8 cellular contexts compared by ENCODE assay signal in the genomic region with DNA sequence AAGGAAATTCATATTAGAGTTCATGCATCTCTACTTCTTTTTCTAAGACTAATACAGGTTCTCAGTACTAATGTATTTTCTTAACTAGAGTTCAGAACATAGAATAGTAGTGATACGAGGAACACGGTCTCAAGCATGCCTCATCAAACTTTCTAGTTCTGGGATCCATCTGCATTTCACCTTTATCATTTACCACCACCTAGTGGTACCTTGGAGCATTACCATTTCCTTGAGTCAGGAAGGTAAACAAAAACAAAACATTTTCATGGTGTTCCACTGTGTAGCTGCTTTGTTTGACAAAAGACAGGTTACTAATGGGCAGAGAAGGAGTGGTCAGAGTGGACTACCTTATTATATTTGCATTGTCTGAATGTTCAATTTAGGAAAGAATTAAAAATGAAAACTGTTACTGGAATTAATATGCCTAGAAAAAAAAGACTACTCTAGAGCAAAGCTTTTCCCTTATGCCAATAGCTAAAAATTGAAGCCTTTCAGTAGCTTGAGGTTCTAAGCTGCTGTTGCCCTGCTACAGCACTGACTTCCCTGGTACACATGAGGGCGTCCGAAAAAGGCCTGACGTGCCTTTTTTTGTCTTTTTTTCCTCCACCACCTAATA. TPM values are rescaled to one million over a fixed set of nuclear protein-coding genes. Genes with fewer than 3 reads are reported as not detected.
DNase-seq lines count a peak whose midpoint lies in the region; ATAC-seq and TF ChIP-seq lines count a peak whose summit lies in the region.

No MANE protein-coding gene starts in this region.

- H3K4me3 ChIP-seq in AG10803 (ENCODE audit: low read length) (no peak overlapping the region), astrocyte of the cerebellum (ENCODE audit: low read depth, low read length) (no peak overlapping the region), spleen (no peak overlapping the region)

- TF ChIP-seq CTCF in AG10803 (conservative IDR thresholded peaks at IDR 0.05; ENCODE audit: low read length) (peak; percentile 91), GM13976 (IDR thresholded peaks at IDR 0.05; ENCODE audit: borderline replicate concordance, control extremely low read depth, extremely low read depth, insufficient read depth, missing control alignments) (peak; percentile 78), astrocyte of the cerebellum (IDR thresholded peaks at IDR 0.05; ENCODE audit: low read depth, low read length, missing control alignments) (peak; percentile 78), spleen (IDR thresholded peaks at IDR 0.05 in 8 of 11, conservative IDR thresholded peaks at IDR 0.05 in 3 of 11) (peak; percentile 73 to 95 (median 91))

- peaks cover 8 to 77% (median 17%) of the 10 kb centered on the region in 6 donors for H3K4me1 ChIP-seq in spleen

- no peaks in the 10 kb centered on the region for H3K9me3 ChIP-seq in spleen

- 59 to 70% (median 60%) methylated on average over 5 of the region's 5 CpGs for WGBS in spleen, 5 donors

- peak overlapping the region in 7 of 8 donors; percentile 10 to 79 (median 70) for H3K27ac ChIP-seq in spleen

- no peaks in the 10 kb centered on the region for H3K27me3 ChIP-seq in spleen (replicated peaks in 1 of 7)

- in situ Hi-C loops in GM13976 (cut with MboI; ENCODE audit: low sequenced_read_pairs, unreplicated experiment) (loop anchor here (5.0 to 10.0 kb wide), 3 partner anchors 92 to 318 kb away; no protein-coding TSS in a partner anchor), astrocyte of the cerebellum (cut with HindIII; ENCODE audit: low sequenced_read_pairs) (loop anchor here (10.0 kb wide), 1 partner anchor 318 kb away; no protein-coding TSS in a partner anchor)

- DNase-seq in AG10803 (ENCODE audit: low read depth), result peak; percentile 62
- DNase-seq in GM13976 (ENCODE audit: low spot score), result peak; percentile 32
- DNase-seq in NCI-H526 (lab: John Stamatoyannopoulos, UW), result peak; percentile 39 to 68
- peak; percentile 61 for DNase-seq in astrocyte of the cerebellum (ENCODE audit: low read depth)
- DNase-seq in iPS DF 19.7 (ENCODE audit: low read depth, low spot score), result peak; percentile 15
- no peak for DNase-seq in spleen
- DNase-seq in activated CD4-positive, alpha-beta T cell treated with anti-CD3 and anti-CD28 coated beads for 48 hours, result no peak

- H3K36me3 ChIP-seq in spleen, result peaks cover 0 to 84% (median 37%) of the 10 kb centered on the region in 6 donors

- TF ChIP-seq POLR2A in spleen (IDR thresholded peaks at IDR 0.05), result no peak

- ATAC-seq in HG03432 (IDR thresholded peaks at IDR 0.05; ENCODE audit: unreplicated experiment), result peak; percentile 65

- intact Hi-C loops in spleen (cut with DNase I; ENCODE audit: low total_unique reads), result loop anchor here (2.0 kb wide), 1 partner anchor 116 kb away; no protein-coding TSS in a partner anchor

RNA-seq across cellular contexts. Expression of gene STARD3NL, which starts 44.5 kb away (rescaled TPM):
- total RNA-seq in spleen, result 10 to 100 TPM; 29.8 to 50.2 (median 38.8) TPM
- 10 to 100 TPM; 19.8 to 30.6 (median 24.1) TPM for polyA plus RNA-seq in spleen

Comparison
In these comparisons a context has a peak if more than half of its experiments do, and no peak if none do; other contexts are left out.
1. DNase-seq: peak in AG10803 (single experiment), GM13976 (single experiment), NCI-H526 (2 of 2), astrocyte of the cerebellum (single experiment) and iPS DF 19.7 (single experiment); none in spleen (single experiment) and activated CD4-positive, alpha-beta T cell treated with anti-CD3 and anti-CD28 coated beads for 48 hours (single experiment).
2. Peak in every context shown above with its lines, with median percentiles within 50 percentile points of each other: CTCF ChIP-seq.